ENCODE assay signal across 14 cellular contexts in the genomic region with DNA sequence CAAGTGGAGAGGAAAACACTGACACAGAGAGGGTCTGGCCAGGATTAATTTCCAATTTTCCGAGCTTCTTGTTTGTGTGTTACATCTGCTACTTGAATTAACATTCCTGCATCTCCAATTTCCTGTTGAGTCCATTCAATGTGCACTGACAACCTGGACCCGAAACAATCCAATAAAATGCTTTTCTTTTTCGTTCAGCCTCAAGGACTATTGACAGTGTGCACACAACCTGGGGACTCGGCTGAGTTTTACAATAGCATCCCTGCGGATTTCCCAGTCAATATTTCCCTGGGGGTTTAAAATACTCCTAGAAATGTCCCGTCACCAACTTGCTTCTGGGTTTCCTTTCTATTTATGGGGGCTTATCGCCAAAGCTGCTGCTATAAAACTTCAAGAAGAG.
"Had no signal": no experiment of that assay in that cellular context is flagged by ENCODE, and none has a peak within 500 bp of the region (broad histone marks: within the 10 kb centered on the region; RNA-seq: fewer than 3 reads in every experiment).

No MANE protein-coding gene starts in this region.

- ATAC-seq: activated CD8-positive, alpha-beta memory T cell treated with anti-CD3 and anti-CD28 coated beads, Interleukin-2, amount 10 ng/mL, durations not matched to agents 7 days and 5 days; activated naive CD4-positive, alpha-beta T cell treated with anti-CD3 and anti-CD28 coated beads, Interleukin-2, amount 50 U/mL, for 72 hours; pancreas; upper lobe of right lung had no signal

- DNase-seq: activated CD4-positive, alpha-beta T cell treated with anti-CD3 and anti-CD28 coated beads for 1 hour; activated CD4-positive, alpha-beta T cell treated with anti-CD3 and anti-CD28 coated beads, Interleukin-2, amount 50 U/mL, for 48 hours; activated CD8-positive, alpha-beta memory T cell treated with anti-CD3 and anti-CD28 coated beads, Interleukin-2, amount 10 ng/mL, durations not matched to agents 7 days and 5 days; activated effector memory CD4-positive, alpha-beta T cell treated with anti-CD3 and anti-CD28 coated beads, Interleukin-2, amount 50 U/mL, for 16 hours; activated T-cell treated with anti-CD3 and anti-CD28 coated beads, Interleukin-2, amount 50 U/mL, for 24 hours; amniotic stem cell; endodermal cell; erythroblast; hippocampal formation; mesendoderm; pancreas; stimulated activated CD4-positive, alpha-beta T cell treated with anti-CD3 and anti-CD28 coated beads, Interleukin-4, amount 100 ng/mL, for 24 hours; upper lobe of right lung had no signal
